2 cellular contexts compared by ENCODE assay signal in genomic region chr5:143201589-143201988, GRCh38.
TF ChIP-seq lines count a peak whose summit lies in the region.

No MANE protein-coding gene starts in this region.

TF ChIP-seq in IMR-90, 13 proteins besides CTCF, POLR2A, EP300 and RAD21 (continued from another document):
- TF ChIP-seq ELK1 (IDR thresholded peaks at IDR 0.05; ENCODE audit: borderline replicate concordance, low read depth, low read length): no peak
- TF ChIP-seq CEBPB (IDR thresholded peaks at IDR 0.05; ENCODE audit: low read depth, low read length): peak; percentile 96
- no peak for TF ChIP-seq FOS (IDR thresholded peaks at IDR 0.05; ENCODE audit: low read depth, low read length)
- TF ChIP-seq BHLHE40 (IDR thresholded peaks at IDR 0.05; ENCODE audit: low read depth, low read length): no peak
- no peak for TF ChIP-seq CHD1 (IDR thresholded peaks at IDR 0.05; ENCODE audit: low read depth, low read length)

TF ChIP-seq in WTC11, 78 proteins besides CTCF, POLR2A, EP300 and RAD21 (continued from another document):
- TF ChIP-seq, protein P1, sequence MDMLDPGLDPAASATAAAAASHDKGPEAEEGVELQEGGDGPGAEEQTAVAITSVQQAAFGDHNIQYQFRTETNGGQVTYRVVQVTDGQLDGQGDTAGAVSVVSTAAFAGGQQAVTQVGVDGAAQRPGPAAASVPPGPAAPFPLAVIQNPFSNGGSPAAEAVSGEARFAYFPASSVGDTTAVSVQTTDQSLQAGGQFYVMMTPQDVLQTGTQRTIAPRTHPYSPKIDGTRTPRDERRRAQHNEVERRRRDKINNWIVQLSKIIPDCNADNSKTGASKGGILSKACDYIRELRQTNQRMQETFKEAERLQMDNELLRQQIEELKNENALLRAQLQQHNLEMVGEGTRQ (CRISPR knock-in tag; IDR thresholded peaks at IDR 0.05): no peak
